17 cellular contexts compared by ENCODE assay signal in genomic region chr7:3518546-3518945, GRCh38.
DNase-seq lines count a peak whose midpoint lies in the region; ATAC-seq and TF ChIP-seq lines count a peak whose summit lies in the region.
"Had no signal": no experiment of that assay in that cellular context is flagged by ENCODE, and none has a peak within 500 bp of the region (broad histone marks: within the 10 kb centered on the region; RNA-seq: fewer than 3 reads in every experiment).

No MANE protein-coding gene starts in this region.

- CTCF ChIA-PET in activated CD8-positive, alpha-beta memory T cell treated with anti-CD3 and anti-CD28 coated beads, Interleukin-2, amount 10 ng/mL, durations not matched to agents 7 days and 5 days (lab: Charles Lee) = no interaction called here

- DNase-seq in NCI-H146 (lab: John Stamatoyannopoulos, UW) (peak; percentile 12), NCI-H146 treated with DMSO at 0.1 percent for 48 hours (lab: John Stamatoyannopoulos, UW; ENCODE audit: unreplicated experiment) (no peak), adipocyte (ENCODE audit: low read depth) (peak; percentile 58), fibroblast of mammary gland (ENCODE audit: low read depth) (peak; percentile 31), lower leg skin (ENCODE audit: low spot score in 2 of 2) (no peak)
- DNase-seq in activated CD8-positive, alpha-beta memory T cell treated with anti-CD3 and anti-CD28 coated beads, Interleukin-2, amount 10 ng/mL, durations not matched to agents 7 days and 5 days = no peak
- DNase-seq in activated naive CD4-positive, alpha-beta T cell treated with Interleukin-2 at 50 U/mL for 16 hours = no peak
- DNase-seq in effector CD4-positive, alpha-beta T cell = no peak
- DNase-seq: H7, NCI-H1436, NCI-H2081 treated with DMSO at 0.1 percent for 48 hours, NCI-H524, PC-3 had no signal

- H3K27me3 ChIP-seq in adipocyte (replicated peaks; ENCODE audit: control insufficient read depth, insufficient read depth, low read length) = no peaks in the 10 kb centered on the region
- H3K27me3 ChIP-seq: BLaER1 treated with 17β-estradiol and CSF1 and Interleukin-3, amounts not matched to agents 10 nM and 100 nM had no signal

- no peaks in the 10 kb centered on the region for H3K9me3 ChIP-seq in adipocyte (ENCODE audit: control insufficient read depth, low read length)
- H3K9me3 ChIP-seq: BLaER1 treated with 17β-estradiol and CSF1 and Interleukin-3, amounts not matched to agents 10 nM and 100 nM had no signal

- H3K4me1 Mint-ChIP-seq in activated CD8-positive, alpha-beta memory T cell treated with anti-CD3 and anti-CD28 coated beads, Interleukin-2, amount 10 ng/mL, durations not matched to agents 7 days and 5 days = no peaks in the 10 kb centered on the region
- H3K4me1 Mint-ChIP-seq: IgD-negative memory B cell had no signal

- 75 to 81% methylated on average over 1 of the region's 1 CpG for WGBS in lower leg skin, 2 donors

- H3K4me1 ChIP-seq in adipocyte (ENCODE audit: control insufficient read depth, insufficient read depth, low read length) = no peaks in the 10 kb centered on the region

- H3K36me3 ChIP-seq in adipocyte (ENCODE audit: control insufficient read depth, insufficient read depth, low read length, severe bottlenecking) = no peaks in the 10 kb centered on the region
- H3K36me3 ChIP-seq: BLaER1 treated with 17β-estradiol and CSF1 and Interleukin-3, amounts not matched to agents 10 nM and 100 nM had no signal

- H3K27me3 Mint-ChIP-seq in activated CD8-positive, alpha-beta memory T cell treated with anti-CD3 and anti-CD28 coated beads, Interleukin-2, amount 10 ng/mL, durations not matched to agents 7 days and 5 days = peaks cover 21% of the 10 kb centered on the region

- TF ChIP-seq POLR2A in lower leg skin (IDR thresholded peaks at IDR 0.05) = no peak

- no peaks in the 10 kb centered on the region for H3K36me3 Mint-ChIP-seq in activated CD8-positive, alpha-beta memory T cell treated with anti-CD3 and anti-CD28 coated beads, Interleukin-2, amount 10 ng/mL, durations not matched to agents 7 days and 5 days
- H3K36me3 Mint-ChIP-seq: IgD-negative memory B cell had no signal

- H3K4me3 ChIP-seq in adipocyte (ENCODE audit: low read length) = no peak overlapping the region
- no peak overlapping the region for H3K4me3 ChIP-seq in fibroblast of mammary gland (ENCODE audit: control insufficient read depth, low read depth, low read length)
- H3K4me3 ChIP-seq in lower leg skin (ENCODE audit: low read depth, poor library complexity, severe bottlenecking) = no peak overlapping the region
- H3K4me3 ChIP-seq: BLaER1 treated with 17β-estradiol and CSF1 and Interleukin-3, amounts not matched to agents 10 nM and 100 nM had no signal

- H3K4me3 Mint-ChIP-seq in activated CD8-positive, alpha-beta memory T cell treated with anti-CD3 and anti-CD28 coated beads, Interleukin-2, amount 10 ng/mL, durations not matched to agents 7 days and 5 days = no peak overlapping the region
- H3K4me3 Mint-ChIP-seq: IgD-negative memory B cell had no signal

- no peaks in the 10 kb centered on the region for H3K9me3 Mint-ChIP-seq in activated CD8-positive, alpha-beta memory T cell treated with anti-CD3 and anti-CD28 coated beads, Interleukin-2, amount 10 ng/mL, durations not matched to agents 7 days and 5 days (ENCODE audit: low read depth)
- H3K9me3 Mint-ChIP-seq: IgD-negative memory B cell had no signal

- intact Hi-C loops in lower leg skin (cut with DNase I; ENCODE audit: low total_unique reads) = no loop called here

- ATAC-seq in activated CD8-positive, alpha-beta memory T cell treated with anti-CD3 and anti-CD28 coated beads, Interleukin-2, amount 10 ng/mL, durations not matched to agents 7 days and 5 days = no peak
- ATAC-seq: PC-3, Right ventricle myocardium inferior, SK-N-SH treated with all-trans-retinoic acid at 6 μM for 48 hours had no signal

- TF ChIP-seq CTCF in fibroblast of mammary gland (conservative IDR thresholded peaks at IDR 0.05; ENCODE audit: control insufficient read depth, insufficient read depth, low read depth, low read length) (no peak), lower leg skin (IDR thresholded peaks at IDR 0.05) (no peak)

- H3K9ac ChIP-seq in adipocyte (ENCODE audit: low read length) = no peak overlapping the region
- H3K9ac ChIP-seq: BLaER1 treated with 17β-estradiol and CSF1 and Interleukin-3, amounts not matched to agents 10 nM and 100 nM had no signal

- H3K27ac Mint-ChIP-seq in activated CD8-positive, alpha-beta memory T cell treated with anti-CD3 and anti-CD28 coated beads, Interleukin-2, amount 10 ng/mL, durations not matched to agents 7 days and 5 days = no peak overlapping the region
- H3K27ac Mint-ChIP-seq: IgD-negative memory B cell had no signal

Comparison
In these comparisons a context has a peak if more than half of its experiments do, and no peak if none do; other contexts are left out.
1. DNase-seq: peak in NCI-H146 (single experiment), adipocyte (single experiment) and fibroblast of mammary gland (single experiment); none in NCI-H146 treated with DMSO at 0.1 percent for 48 hours (single experiment), activated CD8-positive, alpha-beta memory T cell treated with anti-CD3 and anti-CD28 coated beads, Interleukin-2, amount 10 ng/mL, durations not matched to agents 7 days and 5 days (single experiment), activated naive CD4-positive, alpha-beta T cell treated with Interleukin-2 at 50 U/mL for 16 hours (single experiment), effector CD4-positive, alpha-beta T cell (single experiment) and lower leg skin (0 of 2).